1 cellular context compared by ENCODE assay signal in genomic region chr19:11556634-11557420, GRCh38.
TF ChIP-seq lines count a peak whose summit lies in the region.

No MANE protein-coding gene starts in this region.

TF ChIP-seq in endothelial cell of umbilical vein, 7 proteins besides CTCF, POLR2A, EP300 and RAD21:
- TF ChIP-seq MAX (IDR thresholded peaks at IDR 0.05; ENCODE audit: insufficient read depth, insufficient read length): peak; percentile 29
- TF ChIP-seq MYC (IDR thresholded peaks at IDR 0.05; ENCODE audit: low read depth, low read length): no peak
